8 cellular contexts compared by ENCODE assay signal in genomic region chr17:30734153-30734552, GRCh38.
A peak's percentile ranks its signal among the peaks of the same experiment; 100 is the strongest.
DNase-seq lines count a peak whose midpoint lies in the region; ATAC-seq and TF ChIP-seq lines count a peak whose summit lies in the region.
"Not testable (repeated sequence)": the region's sequence is repeated elsewhere in the genome, so short reads cannot be mapped to it uniquely, and the experiment has no call there.

No MANE protein-coding gene starts in this region.

- intact Hi-C loops in left ventricle myocardium superior (cut with micrococcal nuclease), result not testable (repeated sequence)

- H3K4me1 ChIP-seq in CD4-positive, CD25-positive, alpha-beta regulatory T cell (ENCODE audit: control insufficient read depth, insufficient read depth, low read length, poor library complexity, severe bottlenecking), result not testable (repeated sequence)

- not testable (repeated sequence) for ATAC-seq in CD4-positive, CD25-positive, alpha-beta regulatory T cell (ENCODE audit: low read depth in 2 of 2); WTC11; activated naive CD8-positive, alpha-beta T cell treated with anti-CD3 and anti-CD28 coated beads, Interleukin-2, amount 10 ng/mL, durations not matched to agents 7 days and 5 days (ENCODE audit: low read depth); left ventricle myocardium superior

- DNase-seq in CD4-positive, CD25-positive, alpha-beta regulatory T cell; HFFc6; WTC11 (ENCODE audit: low spot score): not testable (repeated sequence)
- DNase-seq in activated T-cell treated with anti-CD3 and anti-CD28 coated beads, Interleukin-2, amount 50 U/mL, for 24 hours, result peak; percentile 7
- peak; percentile 13 for DNase-seq in activated naive CD8-positive, alpha-beta T cell treated with anti-CD3 and anti-CD28 coated beads, Interleukin-2, amount 10 ng/mL, durations not matched to agents 7 days and 5 days
- peak; percentile 10 for DNase-seq in left ventricle myocardium superior

- H3K4me3 Mint-ChIP-seq in CD4-positive, CD25-positive, alpha-beta regulatory T cell, result peak overlapping the region; percentile 46 to 63 (median 52)
- H3K4me3 Mint-ChIP-seq in HFFc6 (peak overlapping the region; percentile 90), WTC11 (peak overlapping the region; percentile 41), nephron (peak overlapping the region in 2 of 3 experiments; percentile 14 to 55)
- peak overlapping the region; percentile 55 for H3K4me3 Mint-ChIP-seq in activated T-cell treated with anti-CD3 and anti-CD28 coated beads, Interleukin-2, amount 50 U/mL, for 24 hours
- H3K4me3 Mint-ChIP-seq in activated naive CD8-positive, alpha-beta T cell treated with anti-CD3 and anti-CD28 coated beads, Interleukin-2, amount 10 ng/mL, durations not matched to agents 7 days and 5 days, result peak overlapping the region; percentile 41
- H3K4me3 Mint-ChIP-seq in stimulated activated naive CD8-positive, alpha-beta T cell treated with anti-CD3 and anti-CD28 coated beads, Interleukin-15, Interleukin-2, amounts not matched to agents 100 ng/mL and 50 ng/mL, for 24 hours, result peak overlapping the region; percentile 45

- TF ChIP-seq CTCF in HFFc6 (IDR thresholded peaks at IDR 0.05); WTC11 (IDR thresholded peaks at IDR 0.05); nephron (IDR thresholded peaks at IDR 0.05; ENCODE audit: unreplicated experiment in 3 of 3): not testable (repeated sequence)

- POLR2A ChIA-PET in WTC11 (lab: Charles Lee), result interaction anchor here (0.6 kb wide), 1 partner anchor 9 kb away, joined by 4 read pairs; no protein-coding TSS in a partner anchor
- POLR2A ChIA-PET in activated naive CD8-positive, alpha-beta T cell treated with anti-CD3 and anti-CD28 coated beads, Interleukin-2, amount 10 ng/mL, durations not matched to agents 7 days and 5 days (lab: Charles Lee), result not testable (repeated sequence)

- not testable (repeated sequence) for H3K36me3 Mint-ChIP-seq in CD4-positive, CD25-positive, alpha-beta regulatory T cell
- H3K36me3 Mint-ChIP-seq in HFFc6 (ENCODE audit: low read depth), result peaks cover 13% of the 10 kb centered on the region
- peaks cover 29% of the 10 kb centered on the region for H3K36me3 Mint-ChIP-seq in WTC11
- H3K36me3 Mint-ChIP-seq in activated T-cell treated with anti-CD3 and anti-CD28 coated beads, Interleukin-2, amount 50 U/mL, for 24 hours (ENCODE audit: low read depth), result peaks cover 65% of the 10 kb centered on the region
- H3K36me3 Mint-ChIP-seq in activated naive CD8-positive, alpha-beta T cell treated with anti-CD3 and anti-CD28 coated beads, Interleukin-2, amount 10 ng/mL, durations not matched to agents 7 days and 5 days, result peaks cover 19% of the 10 kb centered on the region
- H3K36me3 Mint-ChIP-seq in nephron (ENCODE audit: low read depth), result peaks cover 26% of the 10 kb centered on the region
- H3K36me3 Mint-ChIP-seq in stimulated activated naive CD8-positive, alpha-beta T cell treated with anti-CD3 and anti-CD28 coated beads, Interleukin-15, Interleukin-2, amounts not matched to agents 100 ng/mL and 50 ng/mL, for 24 hours (ENCODE audit: low read depth), result peaks cover 47% of the 10 kb centered on the region

- not testable (repeated sequence) for H3K36me3 ChIP-seq in CD4-positive, CD25-positive, alpha-beta regulatory T cell (ENCODE audit: control insufficient read depth, insufficient read depth, low read length)

- H3K9me3 ChIP-seq in CD4-positive, CD25-positive, alpha-beta regulatory T cell (ENCODE audit: control insufficient read depth in 2 of 2, low read length in 2 of 2), result not testable (repeated sequence)

- not testable (repeated sequence) for H3K9me3 Mint-ChIP-seq in CD4-positive, CD25-positive, alpha-beta regulatory T cell; HFFc6; WTC11; activated T-cell treated with anti-CD3 and anti-CD28 coated beads, Interleukin-2, amount 50 U/mL, for 24 hours; activated naive CD8-positive, alpha-beta T cell treated with anti-CD3 and anti-CD28 coated beads, Interleukin-2, amount 10 ng/mL, durations not matched to agents 7 days and 5 days; nephron; stimulated activated naive CD8-positive, alpha-beta T cell treated with anti-CD3 and anti-CD28 coated beads, Interleukin-15, Interleukin-2, amounts not matched to agents 100 ng/mL and 50 ng/mL, for 24 hours

- not testable (repeated sequence) for H3K27ac ChIP-seq in CD4-positive, CD25-positive, alpha-beta regulatory T cell (ENCODE audit: insufficient read depth, low read length, poor library complexity, severe bottlenecking)

- H3K4me1 Mint-ChIP-seq in CD4-positive, CD25-positive, alpha-beta regulatory T cell, result peaks cover 17 to 58% (median 32%) of the 10 kb centered on the region in 4 donors
- H3K4me1 Mint-ChIP-seq in HFFc6 (ENCODE audit: low read depth) (peaks cover 14% of the 10 kb centered on the region), WTC11 (peaks cover 28% of the 10 kb centered on the region), nephron (peaks cover 12% of the 10 kb centered on the region)
- peaks cover 41% of the 10 kb centered on the region for H3K4me1 Mint-ChIP-seq in activated T-cell treated with anti-CD3 and anti-CD28 coated beads, Interleukin-2, amount 50 U/mL, for 24 hours (ENCODE audit: low read depth)
- H3K4me1 Mint-ChIP-seq in activated naive CD8-positive, alpha-beta T cell treated with anti-CD3 and anti-CD28 coated beads, Interleukin-2, amount 10 ng/mL, durations not matched to agents 7 days and 5 days, result peaks cover 13% of the 10 kb centered on the region
- H3K4me1 Mint-ChIP-seq in stimulated activated naive CD8-positive, alpha-beta T cell treated with anti-CD3 and anti-CD28 coated beads, Interleukin-15, Interleukin-2, amounts not matched to agents 100 ng/mL and 50 ng/mL, for 24 hours (ENCODE audit: low read depth), result peaks cover 49% of the 10 kb centered on the region

- not testable (repeated sequence) for H3K27me3 Mint-ChIP-seq in CD4-positive, CD25-positive, alpha-beta regulatory T cell; HFFc6 (ENCODE audit: insufficient read depth); WTC11 (ENCODE audit: low read depth); activated T-cell treated with anti-CD3 and anti-CD28 coated beads, Interleukin-2, amount 50 U/mL, for 24 hours; activated naive CD8-positive, alpha-beta T cell treated with anti-CD3 and anti-CD28 coated beads, Interleukin-2, amount 10 ng/mL, durations not matched to agents 7 days and 5 days; nephron (ENCODE audit: low read depth); stimulated activated naive CD8-positive, alpha-beta T cell treated with anti-CD3 and anti-CD28 coated beads, Interleukin-15, Interleukin-2, amounts not matched to agents 100 ng/mL and 50 ng/mL, for 24 hours

- peak overlapping the region; percentile 31 for H3K4me3 ChIP-seq in CD4-positive, CD25-positive, alpha-beta regulatory T cell (ENCODE audit: low read depth, low read length)

- not testable (repeated sequence) for H3K27ac Mint-ChIP-seq in CD4-positive, CD25-positive, alpha-beta regulatory T cell; HFFc6; WTC11; activated T-cell treated with anti-CD3 and anti-CD28 coated beads, Interleukin-2, amount 50 U/mL, for 24 hours; activated naive CD8-positive, alpha-beta T cell treated with anti-CD3 and anti-CD28 coated beads, Interleukin-2, amount 10 ng/mL, durations not matched to agents 7 days and 5 days; nephron; stimulated activated naive CD8-positive, alpha-beta T cell treated with anti-CD3 and anti-CD28 coated beads, Interleukin-15, Interleukin-2, amounts not matched to agents 100 ng/mL and 50 ng/mL, for 24 hours

- CTCF ChIA-PET in WTC11 (lab: Charles Lee), result not testable (repeated sequence)

- not testable (repeated sequence) for H3K27me3 ChIP-seq in CD4-positive, CD25-positive, alpha-beta regulatory T cell (ENCODE audit: control insufficient read depth, insufficient read depth, low read length)

Comparison
In these comparisons a context has a peak if more than half of its experiments do, and no peak if none do; other contexts are left out.
1. H3K4me3 Mint-ChIP-seq: peak in every context shown above with its lines; median percentile 90 in HFFc6; 55 in activated T-cell treated with anti-CD3 and anti-CD28 coated beads, Interleukin-2, amount 50 U/mL, for 24 hours; 52 in CD4-positive, CD25-positive, alpha-beta regulatory T cell; 45 in stimulated activated naive CD8-positive, alpha-beta T cell treated with anti-CD3 and anti-CD28 coated beads, Interleukin-15, Interleukin-2, amounts not matched to agents 100 ng/mL and 50 ng/mL, for 24 hours; 41 in WTC11; 41 in activated naive CD8-positive, alpha-beta T cell treated with anti-CD3 and anti-CD28 coated beads, Interleukin-2, amount 10 ng/mL, durations not matched to agents 7 days and 5 days; 34 in nephron.